Comparison of ENCODE assay signal across 1 cellular context in genomic region chr2:177217247-177217843, GRCh38.
TF ChIP-seq lines count a peak whose summit lies in the region.

No MANE protein-coding gene starts in this region.

TF ChIP-seq in K562, 482 proteins besides CTCF, POLR2A, EP300 and RAD21 (continued from another document):
- TF ChIP-seq MGA (IDR thresholded peaks at IDR 0.05) (no peak), SAFB (IDR thresholded peaks at IDR 0.05; ENCODE audit: borderline replicate concordance, low read depth, low read length) (no peak), MCM3 (IDR thresholded peaks at IDR 0.05) (no peak), THRB (CRISPR knock-in tag; conservative IDR thresholded peaks at IDR 0.05) (peak; percentile 57; the same call in 1 of the 2 replicates)
